16 cellular contexts compared by ENCODE assay signal in the genomic region with DNA sequence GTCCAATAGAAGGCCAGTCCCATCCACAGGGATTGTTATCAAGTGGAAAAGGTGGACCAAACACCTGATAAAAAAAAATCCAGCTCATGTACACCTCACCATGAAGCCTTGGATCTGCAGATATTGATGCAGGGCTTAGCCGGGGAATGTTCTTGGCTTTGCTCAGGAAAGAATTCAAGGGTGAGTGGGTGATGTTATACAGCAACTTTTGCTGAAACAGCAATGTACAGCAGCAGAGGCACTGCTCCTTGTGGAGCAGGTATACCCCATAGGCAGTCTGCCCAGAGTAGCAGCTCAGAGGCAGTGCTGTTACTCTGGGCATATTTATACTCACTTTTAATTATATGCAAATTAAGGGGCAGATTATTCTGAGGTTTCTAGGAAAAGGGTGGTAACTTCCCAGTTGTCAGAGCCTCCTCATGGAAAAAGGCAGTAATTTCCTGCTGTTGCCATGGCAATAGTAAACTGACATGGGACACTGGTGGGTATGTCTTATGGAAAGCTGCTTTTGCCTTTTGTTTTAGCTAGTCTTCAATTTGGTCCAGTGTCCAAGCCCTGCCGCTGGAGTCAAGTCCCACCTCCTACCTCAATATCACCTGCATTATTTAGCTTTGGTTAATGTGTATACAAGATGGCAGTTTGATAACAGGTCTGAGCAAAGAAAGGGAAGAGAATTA.
DNase-seq lines count a peak whose midpoint lies in the region; ATAC-seq and TF ChIP-seq lines count a peak whose summit lies in the region.
"Had no signal": no experiment of that assay in that cellular context is flagged by ENCODE, and none has a peak within 500 bp of the region (broad histone marks: within the 10 kb centered on the region; RNA-seq: fewer than 3 reads in every experiment).

No MANE protein-coding gene starts in this region.

- H3K36me3 Mint-ChIP-seq in endodermal cell (ENCODE audit: low read depth), result no peaks in the 10 kb centered on the region
- H3K36me3 Mint-ChIP-seq: natural killer cell treated with Interleukin-12 subunit alpha and Interleukin-12 subunit beta and Interleukin-15 and Interleukin-18, amount 100 ng/mL, for 72 hours had no signal

- H3K36me3 ChIP-seq in endodermal cell (ENCODE audit: control insufficient read depth, insufficient read depth, low read length), result no peaks in the 10 kb centered on the region
- H3K36me3 ChIP-seq in mucosa of descending colon (ENCODE audit: low read depth), result no peaks in the 10 kb centered on the region
- H3K36me3 ChIP-seq: left ventricle myocardium inferior, uterus had no signal

- H3K4me1 ChIP-seq in endodermal cell (ENCODE audit: control insufficient read depth, insufficient read depth, low read length) (peaks cover 24% of the 10 kb centered on the region), mucosa of descending colon (ENCODE audit: low read depth) (peaks cover 11% of the 10 kb centered on the region)
- H3K4me1 ChIP-seq: uterus had no signal

- peak overlapping the region; percentile 86 for H3K27ac Mint-ChIP-seq in endodermal cell
- H3K27ac Mint-ChIP-seq: natural killer cell treated with Interleukin-12 subunit alpha and Interleukin-12 subunit beta and Interleukin-15 and Interleukin-18, amount 100 ng/mL, for 72 hours had no signal

- H3K4me3 ChIP-seq in endodermal cell (ENCODE audit: low read length) (no peak overlapping the region), mucosa of descending colon (no peak overlapping the region)
- H3K4me3 ChIP-seq: left ventricle myocardium inferior, uterus had no signal

- no peak overlapping the region for H3K4me3 Mint-ChIP-seq in endodermal cell
- H3K4me3 Mint-ChIP-seq: natural killer cell treated with Interleukin-12 subunit alpha and Interleukin-12 subunit beta and Interleukin-15 and Interleukin-18, amount 100 ng/mL, for 72 hours had no signal

- H3K27me3 ChIP-seq in endodermal cell (ENCODE audit: control insufficient read depth, insufficient read depth, low read length, poor library complexity, severe bottlenecking), result peaks cover 11% of the 10 kb centered on the region
- H3K27me3 ChIP-seq: uterus had no signal

- DNase-seq in ELF-1 (ENCODE audit: low read depth, low spot score) (peak; percentile 23), NCI-H146 treated with DMSO at 0.1 percent for 48 hours (lab: John Stamatoyannopoulos, UW; ENCODE audit: unreplicated experiment) (peak; percentile 89), endodermal cell (no peak), mucosa of descending colon (peak in 1 of 3 donors; percentile 13)
- DNase-seq: C1 segment of cervical spinal cord; GOT3; head of caudate nucleus; left ventricle myocardium inferior; NCI-H1694 treated with DMSO at 0.1 percent for 48 hours; stimulated activated naive CD4-positive, alpha-beta T cell; uterus had no signal

- peaks cover 14% of the 10 kb centered on the region for H3K27me3 Mint-ChIP-seq in endodermal cell (ENCODE audit: insufficient read depth)

- peak; percentile 85 for ATAC-seq in mucosa of descending colon
- ATAC-seq in HG02973 (IDR thresholded peaks at IDR 0.05; ENCODE audit: unreplicated experiment), result no peak
- ATAC-seq in GM21360 (IDR thresholded peaks at IDR 0.05; ENCODE audit: unreplicated experiment), result no peak
- no peak for ATAC-seq in GM19351 (IDR thresholded peaks at IDR 0.05; ENCODE audit: unreplicated experiment)
- ATAC-seq: natural killer cell treated with Interleukin-12 subunit alpha and Interleukin-12 subunit beta and Interleukin-15 and Interleukin-18, amount 100 ng/mL, for 72 hours had no signal

- H3K27ac ChIP-seq in endodermal cell (ENCODE audit: low read depth, low read length), result no peak overlapping the region
- H3K27ac ChIP-seq: KMS-11, left ventricle myocardium inferior, uterus had no signal

- H3K9ac ChIP-seq in endodermal cell (ENCODE audit: extremely low read depth, low read length, poor library complexity, severe bottlenecking), result no peak overlapping the region
- H3K9ac ChIP-seq: KMS-11 had no signal

- intact Hi-C loops in mucosa of descending colon (cut with DNase I, micrococcal nuclease), result no loop called here

- H3K9me3 Mint-ChIP-seq in endodermal cell, result no peaks in the 10 kb centered on the region
- H3K9me3 Mint-ChIP-seq: natural killer cell treated with Interleukin-12 subunit alpha and Interleukin-12 subunit beta and Interleukin-15 and Interleukin-18, amount 100 ng/mL, for 72 hours had no signal

- H3K9me3 ChIP-seq in endodermal cell (ENCODE audit: control insufficient read depth, low read length) (no peaks in the 10 kb centered on the region), mucosa of descending colon (no peaks in the 10 kb centered on the region)
- H3K9me3 ChIP-seq: left ventricle myocardium inferior, uterus had no signal

- TF ChIP-seq CTCF in endodermal cell (conservative IDR thresholded peaks at IDR 0.05) (no peak), mucosa of descending colon (IDR thresholded peaks at IDR 0.05) (no peak)

- WGBS in endodermal cell (ENCODE audit: insufficient coverage in 1 of 2, insufficient read length in 1 of 2), 2 experiments, result 82 to 100% methylated on average over 1 to 2 of the region's 2 CpGs

- H3K4me1 Mint-ChIP-seq in endodermal cell, result peaks cover 47% of the 10 kb centered on the region
